Comparison of ENCODE assay signal across 8 cellular contexts in genomic region chr22:44455151-44455962, GRCh38.
A peak's percentile ranks its signal among the peaks of the same experiment; 100 is the strongest.
DNase-seq lines count a peak whose midpoint lies in the region; TF ChIP-seq lines count a peak whose summit lies in the region.

No MANE protein-coding gene starts in this region.

- DNase-seq in GM12865 (ENCODE audit: low read depth), result peak; percentile 74
- DNase-seq in RPMI8226, result peak; percentile 92
- DNase-seq in activated naive CD4-positive, alpha-beta T cell treated with Interleukin-2 at 50 U/mL for 16 hours, result peak; percentile 56
- peak; percentile 24 for DNase-seq in stimulated activated CD4-positive, alpha-beta T cell treated with anti-CD3 and anti-CD28 coated beads, Interleukin-2, amount 100 ng/mL, for 4 hours (ENCODE audit: low read depth)
- no peak for DNase-seq in NCI-H1105 treated with DMSO at 0.1 percent for 48 hours (lab: John Stamatoyannopoulos, UW)
- DNase-seq in glomerular visceral epithelial cell (ENCODE audit: extremely low spot score), result no peak
- no peak for DNase-seq in GM19240 (ENCODE audit: insufficient read length, low spot score)
- no peak for DNase-seq in NCI-H1436 (lab: John Stamatoyannopoulos, UW)

- H3K4me3 ChIP-seq in GM12865 (ENCODE audit: low read depth, low read length), result no peak overlapping the region

- no peak for TF ChIP-seq CTCF in GM12865 (IDR thresholded peaks at IDR 0.05; ENCODE audit: insufficient read depth, low read depth, low read length, missing control alignments)

Comparison
In these comparisons a context has a peak if more than half of its experiments do, and no peak if none do; other contexts are left out.
1. DNase-seq: peak in GM12865 (single experiment), RPMI8226 (single experiment), activated naive CD4-positive, alpha-beta T cell treated with Interleukin-2 at 50 U/mL for 16 hours (single experiment) and stimulated activated CD4-positive, alpha-beta T cell treated with anti-CD3 and anti-CD28 coated beads, Interleukin-2, amount 100 ng/mL, for 4 hours (single experiment); none in NCI-H1105 treated with DMSO at 0.1 percent for 48 hours (single experiment), glomerular visceral epithelial cell (single experiment), GM19240 (single experiment) and NCI-H1436 (single experiment).